Comparison of ENCODE assay signal across 8 cellular contexts in genomic region chr3:58177747-58178527, GRCh38. TPM values are rescaled to one million over a fixed set of nuclear protein-coding genes. Genes with fewer than 3 reads are reported as not detected.
DNase-seq lines count a peak whose midpoint lies in the region; ATAC-seq and TF ChIP-seq lines count a peak whose summit lies in the region.

No MANE protein-coding gene starts in this region.

- no peaks in the 10 kb centered on the region for H3K9me3 Mint-ChIP-seq in progenitor cell of endocrine pancreas (ENCODE audit: low read depth)

- H3K36me3 ChIP-seq in upper lobe of right lung, result no peaks in the 10 kb centered on the region

- no peaks in the 10 kb centered on the region for H3K27me3 ChIP-seq in upper lobe of right lung

- peak; percentile 76 for DNase-seq in COLO668 (lab: John Stamatoyannopoulos, UW; ENCODE audit: unreplicated experiment)
- DNase-seq in GM20000 (ENCODE audit: low spot score), result peak; percentile 80
- DNase-seq in HuH-7 (ENCODE audit: low spot score), result peak; percentile 61
- peak; percentile 81 for DNase-seq in SKM-1 treated with dmso at 0.1 percent for 144 hours (lab: John Stamatoyannopoulos, UW; ENCODE audit: unreplicated experiment)
- DNase-seq in activated naive CD8-positive, alpha-beta T cell treated with anti-CD3 and anti-CD28 coated beads, Interleukin-2, amount 50 U/mL, for 16 hours (ENCODE audit: low read depth, low spot score), result peak; percentile 76
- peak; percentile 91 for DNase-seq in left cardiac atrium
- peak; percentile 96 for DNase-seq in progenitor cell of endocrine pancreas (ENCODE audit: low spot score, unreplicated experiment)
- peak; percentile 94 for DNase-seq in upper lobe of right lung

- peaks cover 8% of the 10 kb centered on the region for H3K27me3 Mint-ChIP-seq in progenitor cell of endocrine pancreas

- H3K27ac Mint-ChIP-seq in progenitor cell of endocrine pancreas, result no peak overlapping the region

- no peaks in the 10 kb centered on the region for H3K36me3 Mint-ChIP-seq in progenitor cell of endocrine pancreas (ENCODE audit: insufficient read depth)

- H3K4me1 ChIP-seq in upper lobe of right lung, result peaks cover 21% of the 10 kb centered on the region

- intact Hi-C loops in left cardiac atrium (cut with DNase I), result no loop called here
- intact Hi-C loops in upper lobe of right lung (cut with DNase I), result no loop called here

- no peak overlapping the region for H3K27ac ChIP-seq in upper lobe of right lung

- H3K9me3 ChIP-seq in upper lobe of right lung, result no peaks in the 10 kb centered on the region

- peaks cover 24% of the 10 kb centered on the region for H3K4me1 Mint-ChIP-seq in progenitor cell of endocrine pancreas (ENCODE audit: low read depth)

- ATAC-seq in left cardiac atrium (peak; percentile 87 to 88), upper lobe of right lung (peak; percentile 91)

- peak; percentile 88 for TF ChIP-seq CTCF in GM20000 (IDR thresholded peaks at IDR 0.05; ENCODE audit: extremely low read depth, missing control alignments)
- peak; percentile 96 for TF ChIP-seq CTCF in progenitor cell of endocrine pancreas (IDR thresholded peaks at IDR 0.05; ENCODE audit: unreplicated experiment)
- TF ChIP-seq CTCF in upper lobe of right lung (IDR thresholded peaks at IDR 0.05), result peak; percentile 97

- peak overlapping the region; percentile 64 for H3K4me3 Mint-ChIP-seq in progenitor cell of endocrine pancreas (ENCODE audit: low read depth)

- H3K4me3 ChIP-seq in upper lobe of right lung, result peak overlapping the region; percentile 43

RNA-seq across cellular contexts. Expression of gene DNASE1L3, which starts 32.8 kb away (rescaled TPM):
- total RNA-seq in left cardiac atrium (1 to 10 TPM; 1.4 to 3.4 TPM), progenitor cell of endocrine pancreas (not detected in 2 replicates), upper lobe of right lung (125 TPM)

RNA-seq across cellular contexts. Expression of gene ABHD6, which starts 59.7 kb away (rescaled TPM):
- total RNA-seq in left cardiac atrium (10 to 100 TPM in 1 of 2 donors, 1 to 10 TPM in 1; 7.0 to 11.7 TPM), progenitor cell of endocrine pancreas (5.9 and 6.1 TPM in 2 replicates), upper lobe of right lung (19.1 TPM)

Comparison
In these comparisons a context has a peak if more than half of its experiments do, and no peak if none do; other contexts are left out.
1. RNA of gene DNASE1L3, which starts 32.8 kb away (total RNA-seq): 125 TPM in upper lobe of right lung (single experiment); 1.4 to 3.4 TPM in left cardiac atrium and not detected in progenitor cell of endocrine pancreas; every median in the first group is over 10 times any median in the second.
2. Peak in every context shown above with its lines, with median percentiles within 50 percentile points of each other: DNase-seq and CTCF ChIP-seq.